1 cellular context compared by ENCODE assay signal in the genomic region with DNA sequence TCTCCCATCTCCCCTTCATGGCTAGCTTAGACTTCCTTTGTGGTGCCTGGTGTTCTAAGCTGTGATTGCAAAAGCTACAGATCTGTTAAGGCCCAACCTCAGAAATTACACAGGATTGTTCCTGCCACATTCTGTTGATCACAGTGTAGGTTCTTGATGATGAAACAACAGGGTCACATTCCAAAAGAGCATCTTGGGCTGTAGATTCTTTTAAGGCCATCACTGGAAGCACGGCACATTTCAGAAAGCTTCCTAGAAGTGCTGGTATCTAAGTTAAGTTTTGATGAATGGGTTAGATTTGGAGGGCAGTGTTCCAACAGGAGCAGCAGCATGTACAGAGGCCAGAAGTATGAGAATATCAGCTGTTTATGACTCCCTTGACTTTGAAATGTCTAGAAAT.
TF ChIP-seq lines count a peak whose summit lies in the region.

No MANE protein-coding gene starts in this region.

TF ChIP-seq in SK-N-SH treated with all-trans-retinoic acid at 6 μM for 48 hours, 23 proteins besides CTCF, POLR2A, EP300 and RAD21 (continued from another document):
- TF ChIP-seq POU6F1 (CRISPR knock-in tag; IDR thresholded peaks at IDR 0.05; ENCODE audit: borderline replicate concordance, low read depth) (no peak), ESRRG (CRISPR knock-in tag; IDR thresholded peaks at IDR 0.05) (no peak), CSDC2 (CRISPR knock-in tag; IDR thresholded peaks at IDR 0.05) (no peak)
